Comparison of ENCODE assay signal across 17 cellular contexts in genomic region chr11:24406980-24407379, GRCh38.
A peak's percentile ranks its signal among the peaks of the same experiment; 100 is the strongest.
DNase-seq lines count a peak whose midpoint lies in the region; ATAC-seq and TF ChIP-seq lines count a peak whose summit lies in the region.
"Had no signal": no experiment of that assay in that cellular context is flagged by ENCODE, and none has a peak within 500 bp of the region (broad histone marks: within the 10 kb centered on the region; RNA-seq: fewer than 3 reads in every experiment).

No MANE protein-coding gene starts in this region.

- H3K27me3 ChIP-seq in GM23338 (ENCODE audit: insufficient read depth) = no peaks in the 10 kb centered on the region
- H3K27me3 ChIP-seq in lower lobe of right lung (ENCODE audit: low read depth) = no peaks in the 10 kb centered on the region
- H3K27me3 ChIP-seq: BLaER1 treated with 17β-estradiol and CSF1 and Interleukin-3, amounts not matched to agents 10 nM and 100 nM had no signal

- H4K20me1 ChIP-seq in GM23338 (replicated peaks; ENCODE audit: insufficient read depth) = no peaks in the 10 kb centered on the region
- H4K20me1 ChIP-seq: BLaER1 treated with 17β-estradiol and CSF1 and Interleukin-3, amounts not matched to agents 10 nM and 100 nM had no signal

- ATAC-seq in GM23338 (no peak), lower lobe of right lung (no peak)
- ATAC-seq: A549; CD8-positive, alpha-beta T cell had no signal

- no peaks in the 10 kb centered on the region for H3K27me3 Mint-ChIP-seq in GM23338 (ENCODE audit: insufficient read depth, low read depth, poor library complexity)
- no peaks in the 10 kb centered on the region for H3K27me3 Mint-ChIP-seq in chondrocyte (ENCODE audit: low read depth)
- H3K27me3 Mint-ChIP-seq: B cell; CD4-positive, alpha-beta T cell had no signal

- no peak for DNase-seq in GM23338 (ENCODE audit: low spot score)
- DNase-seq in chondrocyte (ENCODE audit: low spot score) = peak; percentile 41
- DNase-seq in lower lobe of right lung = peak; percentile 24
- no peak for DNase-seq in posterior vena cava (ENCODE audit: low spot score)
- DNase-seq in NAMALWA (ENCODE audit: low spot score) = no peak
- DNase-seq: AML-193; Caco-2; Calu3; CD4-positive, alpha-beta T cell; CD8-positive, alpha-beta T cell; DMS79 treated with DMSO at 0.1 percent for 48 hours; GF-D8 had no signal

- no peaks in the 10 kb centered on the region for H3K4me1 ChIP-seq in GM23338 (ENCODE audit: insufficient read depth)
- no peaks in the 10 kb centered on the region for H3K4me1 ChIP-seq in lower lobe of right lung
- H3K4me1 ChIP-seq: A549; BLaER1 treated with 17β-estradiol and CSF1 and Interleukin-3, amounts not matched to agents 10 nM and 100 nM; Caco-2 had no signal

- H3K36me3 ChIP-seq in GM23338 (ENCODE audit: insufficient read depth) = no peaks in the 10 kb centered on the region
- no peaks in the 10 kb centered on the region for H3K36me3 ChIP-seq in lower lobe of right lung
- H3K36me3 ChIP-seq: BLaER1 treated with 17β-estradiol and CSF1 and Interleukin-3, amounts not matched to agents 10 nM and 100 nM had no signal

- peak overlapping the region; percentile 39 for H2AFZ ChIP-seq in GM23338

- H3K4me2 ChIP-seq in GM23338 = no peak overlapping the region
- H3K4me2 ChIP-seq: A549; BLaER1 treated with 17β-estradiol and CSF1 and Interleukin-3, amounts not matched to agents 10 nM and 100 nM had no signal

- no peaks in the 10 kb centered on the region for H3F3A ChIP-seq in GM23338 (replicated peaks; ENCODE audit: low read depth)

- intact Hi-C loops in lower lobe of right lung (cut with DNase I) = no loop called here
- intact Hi-C loops in posterior vena cava (cut with DNase I) = no loop called here

- H3K9me3 ChIP-seq in lower lobe of right lung = no peaks in the 10 kb centered on the region
- H3K9me3 ChIP-seq: A549; BLaER1 treated with 17β-estradiol and CSF1 and Interleukin-3, amounts not matched to agents 10 nM and 100 nM; Caco-2 had no signal

- no peaks in the 10 kb centered on the region for H3K9me3 Mint-ChIP-seq in GM23338
- H3K9me3 Mint-ChIP-seq in chondrocyte (ENCODE audit: low read depth) = no peaks in the 10 kb centered on the region

- H3K4me1 Mint-ChIP-seq in GM23338 (no peaks in the 10 kb centered on the region), chondrocyte (ENCODE audit: low read depth) (peaks cover 4% of the 10 kb centered on the region)
- H3K4me1 Mint-ChIP-seq: B cell had no signal

- H3K36me3 Mint-ChIP-seq in GM23338 (ENCODE audit: low read depth) (no peaks in the 10 kb centered on the region), chondrocyte (ENCODE audit: low read depth) (no peaks in the 10 kb centered on the region)
- H3K36me3 Mint-ChIP-seq: CD8-positive, alpha-beta T cell had no signal

- TF ChIP-seq CTCF in GM23338 (conservative IDR thresholded peaks at IDR 0.05; ENCODE audit: low read depth in 2 of 2) (no peak), chondrocyte (IDR thresholded peaks at IDR 0.05) (no peak), lower lobe of right lung (IDR thresholded peaks at IDR 0.05) (no peak)

- no peaks in the 10 kb centered on the region; the same call in 1 of the 2 replicates for H3K9me2 ChIP-seq in GM23338 (ENCODE audit: insufficient read depth)

- H3K27ac Mint-ChIP-seq in GM23338 (no peak overlapping the region), chondrocyte (ENCODE audit: unreplicated experiment) (no peak overlapping the region)
- H3K27ac Mint-ChIP-seq: B cell; CD4-positive, alpha-beta T cell; CD8-positive, alpha-beta T cell had no signal

- H3K79me2 ChIP-seq in GM23338 (replicated peaks; ENCODE audit: insufficient read depth) = no peaks in the 10 kb centered on the region

- H3K27ac ChIP-seq in GM23338 (ENCODE audit: low read depth) (no peak overlapping the region), lower lobe of right lung (no peak overlapping the region)
- H3K27ac ChIP-seq: 22Rv1; A549; BLaER1 treated with 17β-estradiol and CSF1 and Interleukin-3, amounts not matched to agents 10 nM and 100 nM; C4-2B had no signal

- no peak overlapping the region for H3K4me3 ChIP-seq in GM23338
- no peak overlapping the region for H3K4me3 ChIP-seq in lower lobe of right lung
- H3K4me3 ChIP-seq: A549; BLaER1 treated with 17β-estradiol and CSF1 and Interleukin-3, amounts not matched to agents 10 nM and 100 nM had no signal

- H3K4me3 Mint-ChIP-seq in GM23338 = no peak overlapping the region
- H3K4me3 Mint-ChIP-seq in chondrocyte (ENCODE audit: unreplicated experiment) = no peak overlapping the region
- H3K4me3 Mint-ChIP-seq: B cell; CD4-positive, alpha-beta T cell; CD8-positive, alpha-beta T cell had no signal

TF ChIP-seq in GM23338, 12 proteins besides CTCF, POLR2A, EP300 and RAD21 (continues in another document):
- TF ChIP-seq REST (IDR thresholded peaks at IDR 0.05; ENCODE audit: unreplicated experiment) = no peak
- TF ChIP-seq ZNF114 (CRISPR knock-in tag; IDR thresholded peaks at IDR 0.05) = no peak
- TF ChIP-seq EZH2phosphoT487 (IDR thresholded peaks at IDR 0.05; ENCODE audit: unreplicated experiment) = no peak
- TF ChIP-seq CREB1 (CRISPR knock-in tag; IDR thresholded peaks at IDR 0.05; ENCODE audit: low read depth) = no peak
- TF ChIP-seq STAT1 (IDR thresholded peaks at IDR 0.05; ENCODE audit: unreplicated experiment) = no peak
- no peak for TF ChIP-seq ZNF331 (CRISPR knock-in tag; IDR thresholded peaks at IDR 0.05; ENCODE audit: low read depth)
- no peak for TF ChIP-seq EZH2 (IDR thresholded peaks at IDR 0.05; ENCODE audit: low read depth, unreplicated experiment)
- TF ChIP-seq JUNB (IDR thresholded peaks at IDR 0.05; ENCODE audit: unreplicated experiment) = no peak
- no peak for TF ChIP-seq POLR2AphosphoS5 (IDR thresholded peaks at IDR 0.05; ENCODE audit: low read depth)
- TF ChIP-seq ETS1 (IDR thresholded peaks at IDR 0.05) = no peak

Comparison
In these comparisons a context has a peak if more than half of its experiments do, and no peak if none do; other contexts are left out.
1. DNase-seq: peak in chondrocyte (single experiment) and lower lobe of right lung (single experiment); none in GM23338 (single experiment), posterior vena cava (single experiment) and NAMALWA (single experiment).